ENCODE assay signal across 8 cellular contexts in the genomic region with DNA sequence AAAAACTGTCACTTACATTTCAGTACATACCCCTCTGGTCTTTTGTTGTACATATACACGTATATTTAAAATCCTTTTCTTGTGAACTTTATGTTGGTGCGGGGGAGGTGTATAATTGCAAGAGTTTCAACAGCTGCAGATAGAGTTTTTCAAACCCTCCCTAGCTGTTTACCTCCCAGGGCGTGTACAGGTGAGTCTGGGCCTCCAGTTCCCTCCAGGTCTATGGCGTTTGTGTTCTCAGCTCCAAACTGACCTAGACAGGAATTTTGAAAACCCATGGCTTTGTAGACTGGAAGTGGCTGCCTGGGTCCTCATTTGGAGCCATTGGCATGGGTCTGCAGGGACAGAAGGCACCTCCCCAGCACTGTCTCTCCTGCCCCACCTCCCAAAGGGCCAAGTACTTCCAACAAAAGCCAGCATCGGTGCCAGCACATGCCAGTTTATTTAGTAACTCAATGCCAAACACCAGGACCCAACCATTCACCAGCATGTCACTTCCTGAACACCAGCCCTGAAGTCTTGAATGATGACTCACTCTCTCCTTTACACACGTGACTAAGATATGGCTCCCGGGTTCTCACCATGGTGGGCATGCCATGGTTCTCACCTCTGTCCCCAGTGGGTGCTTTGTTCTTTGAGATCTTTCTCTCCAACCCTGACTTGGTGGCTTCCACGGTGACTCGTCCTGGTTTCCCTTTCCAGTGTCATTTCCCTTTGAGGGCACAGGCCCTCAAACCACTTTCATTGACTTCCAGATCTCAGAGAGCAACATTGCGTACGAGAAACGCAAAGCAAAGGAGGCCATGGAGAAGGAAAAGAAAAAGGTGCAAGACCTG. TPM values are rescaled to one million over a fixed set of nuclear protein-coding genes. Genes with fewer than 3 reads are reported as not detected.
DNase-seq lines count a peak whose midpoint lies in the region; ATAC-seq, FAIRE-seq and TF ChIP-seq lines count a peak whose summit lies in the region.

No MANE protein-coding gene starts in this region.

- H4K20me1 ChIP-seq in GM12878 (ENCODE audit: control insufficient read depth, insufficient read depth) = no peaks in the 10 kb centered on the region

- no peak for FAIRE-seq in GM12878 (lab: Jason Lieb, UNC)

- 0 out of 3 replicates have a peak, but pooled peaks have one; percentile 30 for ATAC-seq in GM12878
- peak; percentile 80 to 97 (median 92) for ATAC-seq in natural killer cell
- no peak for ATAC-seq in gastrocnemius medialis
- no peak for ATAC-seq in HG02763 (IDR thresholded peaks at IDR 0.05; ENCODE audit: unreplicated experiment)

- no peaks in the 10 kb centered on the region for H3K79me2 ChIP-seq in GM12878 (ENCODE audit: control insufficient read depth, insufficient read depth, low read length)

- peaks cover 31 to 51% of the 10 kb centered on the region in 2 donors for H3K4me1 Mint-ChIP-seq in natural killer cell

- TF ChIP-seq POLR2A in Peyer's patch (IDR thresholded peaks at IDR 0.05) = no peak
- no peak for TF ChIP-seq POLR2A in GM12878 (IDR thresholded peaks at IDR 0.05; ENCODE audit: low read depth, low read length)
- TF ChIP-seq POLR2A in gastrocnemius medialis (IDR thresholded peaks at IDR 0.05) = no peak

- in situ Hi-C loops in GM12878 (cut with MboI) (no loop called here), gastrocnemius medialis (cut with MboI; ENCODE audit: low sequenced_read_pairs in 4 of 4) (no loop called here)

- H3K27ac Mint-ChIP-seq in natural killer cell = peak overlapping the region; percentile 86 to 92

- TF ChIP-seq EP300 in GM12878 (IDR thresholded peaks at IDR 0.05; ENCODE audit: borderline replicate concordance in 1 of 2, control insufficient read depth in 1 of 2, low read depth in 2 of 2, low read length in 2 of 2) = no peak

- H3K4me1 ChIP-seq in Peyer's patch (peaks cover 0 to 39% (median 2%) of the 10 kb centered on the region in 4 donors), GM12878 (ENCODE audit: control insufficient read depth, insufficient read depth, low read length) (peaks cover 9% of the 10 kb centered on the region), gastrocnemius medialis (no peaks in the 10 kb centered on the region)

- CTCF ChIA-PET in GM12878 (lab: Yijun Ruan, JAX) = no interaction called here

- H3K9ac ChIP-seq in GM12878 (ENCODE audit: control insufficient read depth, insufficient read depth, low read length) = no peak overlapping the region

- H3K4me2 ChIP-seq in GM12878 (ENCODE audit: control insufficient read depth, insufficient read depth) = no peak overlapping the region

- H3K27me3 ChIP-seq in Peyer's patch = no peaks in the 10 kb centered on the region
- no peaks in the 10 kb centered on the region for H3K27me3 ChIP-seq in GM12878 (replicated peaks in 1 of 2; ENCODE audit: control insufficient read depth in 2 of 2, insufficient read depth in 2 of 2, low read length in 1 of 2)
- no peaks in the 10 kb centered on the region for H3K27me3 ChIP-seq in gastrocnemius medialis

- peaks cover 0 to 2% of the 10 kb centered on the region in 2 donors for H3K9me3 Mint-ChIP-seq in natural killer cell

- no peaks in the 10 kb centered on the region for H3K27me3 Mint-ChIP-seq in natural killer cell (ENCODE audit: low read depth in 2 of 2)

- no peak for TF ChIP-seq RAD21 in GM12878 (IDR thresholded peaks at IDR 0.05; ENCODE audit: insufficient read depth, low read depth, low read length)

- intact Hi-C loops in GM12878 (cut with micrococcal nuclease; ENCODE audit: unreplicated experiment) = no loop called here
- intact Hi-C loops in natural killer cell (cut with micrococcal nuclease) = loop anchor here (5.0 kb wide), 1 partner anchor 35 kb away; no protein-coding TSS in a partner anchor
- intact Hi-C loops in gastrocnemius medialis (cut with DNase I; ENCODE audit: low total_unique reads) = no loop called here

- 45% methylated on average over 12 of the region's 12 CpGs for WGBS in GM12878 (ENCODE audit: insufficient coverage, insufficient replicate concordance, low lambda C conversion rate, missing lambda C conversion rate)

- H3K4me3 ChIP-seq in Peyer's patch = no peak overlapping the region
- H3K4me3 ChIP-seq in GM12878 = no peak overlapping the region
- no peak overlapping the region for H3K4me3 ChIP-seq in gastrocnemius medialis

- H3K27ac ChIP-seq in Peyer's patch = peak overlapping the region in 2 of 4 donors; percentile 81
- H3K27ac ChIP-seq in GM12878 (ENCODE audit: control insufficient read depth, insufficient read depth) = no peak overlapping the region
- no peak overlapping the region for H3K27ac ChIP-seq in gastrocnemius medialis
- no peak overlapping the region for H3K27ac ChIP-seq in substantia nigra (ENCODE audit: low read depth, low read length, poor library complexity, severe bottlenecking)

- SMC1A ChIA-PET in GM12878 (lab: Charles Lee; ENCODE audit: uncharacterized antibody, unreplicated experiment) = no interaction called here

- BruUV-seq in GM12878 (replicated peaks; lab: Mats Ljungman, UMichigan) = no TSS peak

- POLR2A ChIA-PET in GM12878 (lab: Charles Lee) = no interaction called here

- peak overlapping the region; percentile 79 for H3K4me3 Mint-ChIP-seq in natural killer cell

- H3K36me3 ChIP-seq in Peyer's patch (no peaks in the 10 kb centered on the region), GM12878 (ENCODE audit: control insufficient read depth in 2 of 2, insufficient read depth in 2 of 2, low read length in 1 of 2) (no peaks in the 10 kb centered on the region), gastrocnemius medialis (no peaks in the 10 kb centered on the region)

- TF ChIP-seq CTCF in Peyer's patch (IDR thresholded peaks at IDR 0.05) (no peak), GM12878 (IDR thresholded peaks at IDR 0.05 in 2 of 3, conservative IDR thresholded peaks at IDR 0.05 in 1 of 3; ENCODE audit: control insufficient read depth in 2 of 3, extremely low read depth in 1 of 3, insufficient read depth in 1 of 3, low read depth in 3 of 3, low read length in 3 of 3) (no peak), natural killer cell (IDR thresholded peaks at IDR 0.05) (no peak), gastrocnemius medialis (IDR thresholded peaks at IDR 0.05 in 4 of 5, conservative IDR thresholded peaks at IDR 0.05 in 1 of 5) (no peak)

- RAD21 ChIA-PET in GM12878 (lab: Charles Lee; ENCODE audit: unreplicated experiment) = no interaction called here

- DNase-seq in NCI-H1436 (lab: John Stamatoyannopoulos, UW) (peak; percentile 6), NCI-H1436 treated with DMSO at 0.1 percent for 48 hours (lab: John Stamatoyannopoulos, UW) (no peak), Peyer's patch (peak in 2 of 3 donors; percentile 66 to 68), GM12878 (ENCODE audit: low read depth, low spot score) (no peak), natural killer cell (peak; percentile 51), gastrocnemius medialis (no peak), substantia nigra (lab: John Stamatoyannopoulos, UW) (no peak)

- H3K9me3 ChIP-seq in Peyer's patch (no peaks in the 10 kb centered on the region), GM12878 (replicated peaks; ENCODE audit: control insufficient read depth, insufficient read depth, low read length) (no peaks in the 10 kb centered on the region), gastrocnemius medialis (no peaks in the 10 kb centered on the region)

- 0 out of 2 replicates have a peak overlapping the region, but pooled peaks have one; percentile 12 for H2AFZ ChIP-seq in GM12878 (ENCODE audit: control insufficient read depth, low read depth, low read length)

- no peaks in the 10 kb centered on the region for H3K36me3 Mint-ChIP-seq in natural killer cell

TF ChIP-seq in GM12878, 131 proteins besides CTCF, POLR2A, EP300 and RAD21 (continues in another document):
- TF ChIP-seq SP1 (IDR thresholded peaks at IDR 0.05; ENCODE audit: low read depth, low read length) (no peak), ZNF207 (IDR thresholded peaks at IDR 0.05; ENCODE audit: borderline replicate concordance) (no peak), MEF2A (IDR thresholded peaks at IDR 0.05; ENCODE audit: insufficient read depth, low read depth, low read length) (no peak), POLR2AphosphoS2 (IDR thresholded peaks at IDR 0.05; ENCODE audit: low read depth, low read length) (no peak), HDAC6 (IDR thresholded peaks at IDR 0.05; ENCODE audit: unreplicated experiment) (no peak)
- TF ChIP-seq, protein P1, sequence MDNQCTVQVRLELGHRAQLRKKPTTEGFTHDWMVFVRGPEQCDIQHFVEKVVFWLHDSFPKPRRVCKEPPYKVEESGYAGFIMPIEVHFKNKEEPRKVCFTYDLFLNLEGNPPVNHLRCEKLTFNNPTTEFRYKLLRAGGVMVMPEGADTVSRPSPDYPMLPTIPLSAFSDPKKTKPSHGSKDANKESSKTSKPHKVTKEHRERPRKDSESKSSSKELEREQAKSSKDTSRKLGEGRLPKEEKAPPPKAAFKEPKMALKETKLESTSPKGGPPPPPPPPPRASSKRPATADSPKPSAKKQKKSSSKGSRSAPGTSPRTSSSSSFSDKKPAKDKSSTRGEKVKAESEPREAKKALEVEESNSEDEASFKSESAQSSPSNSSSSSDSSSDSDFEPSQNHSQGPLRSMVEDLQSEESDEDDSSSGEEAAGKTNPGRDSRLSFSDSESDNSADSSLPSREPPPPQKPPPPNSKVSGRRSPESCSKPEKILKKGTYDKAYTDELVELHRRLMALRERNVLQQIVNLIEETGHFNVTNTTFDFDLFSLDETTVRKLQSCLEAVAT (IDR thresholded peaks at IDR 0.05) = no peak

RNA-seq across cellular contexts. Expression of gene EFHD2, which starts 57.3 kb away (rescaled TPM):
- total RNA-seq in Peyer's patch = 100 to 1,000 TPM in 3 of 4 donors, 10 to 100 TPM in 1; 84.2 to 236 (median 196) TPM
- total RNA-seq in GM12878 (2013; cell fraction: nucleolus; rRNA removed) = 16.2 and 21.3 TPM in 2 replicates
- total RNA-seq in GM12878 (2014; rRNA removed) = 68.9 and 85.1 TPM in 2 replicates
- 25.7 and 31.5 TPM in 2 replicates for total RNA-seq in GM12878 (2014; rRNA removed; fragmentation: Illumina TruSeq; extraction: Trizol)
- total RNA-seq in GM12878 (2021) = 106 and 107 TPM in 2 replicates
- polyA plus RNA-seq in GM12878 (2011; ENCODE audit: low read depth) = 21.5 TPM
- polyA plus RNA-seq in GM12878 (2011; rRNA removed) = 27.6 and 47.2 TPM in 2 replicates
- polyA plus RNA-seq in GM12878 (2011; cell fraction: cytosol; rRNA removed) = 57.7 and 83.4 TPM in 2 replicates
- 55.8 and 67.2 TPM in 2 replicates for polyA plus RNA-seq in GM12878 (2011; cell fraction: nucleus; rRNA removed)
- polyA plus RNA-seq in GM12878 (2012) = 54.9 and 67.3 TPM in 2 replicates
- 8.7 and 31.3 TPM in 2 replicates for polyA plus RNA-seq in GM12878 (2014; fragmentation: Illumina TruSeq; extraction: Trizol)
- 1 to 10 TPM; 4.0 to 6.6 TPM for polyA plus RNA-seq in GM12878 (2014; fragmentation: Nextera tagmentation; extraction: Ambion mirVana)
- 99.2 and 126 TPM in 2 replicates for polyA plus RNA-seq in GM12878 (2014; rRNA removed)
- 100 to 1,000 TPM in 1 of 2 experiments, 10 to 100 TPM in 1; 96.3 to 114 TPM for polyA plus RNA-seq in GM12878 (2016; fragmentation: Nextera tagmentation; extraction: Ambion mirVana)
- 13.5 and 27.4 TPM in 2 replicates for polyA minus RNA-seq in GM12878 (2011; rRNA and poly(A)+ RNA removed)
- 21.4 and 25.4 TPM in 2 replicates for polyA minus RNA-seq in GM12878 (2011; cell fraction: cytosol; rRNA and poly(A)+ RNA removed)
- 6.2 and 10.5 TPM in 2 replicates for polyA minus RNA-seq in GM12878 (2011; cell fraction: nucleus; rRNA and poly(A)+ RNA removed)
- 100 to 1,000 TPM; 804 to 952 (median 855) TPM for total RNA-seq in natural killer cell
- 1 to 10 TPM; 2.9 to 8.1 (median 5.3) TPM for total RNA-seq in gastrocnemius medialis

Comparison
In these comparisons a context has a peak if more than half of its experiments do, and no peak if none do; other contexts are left out.
1. DNase-seq: peak in NCI-H1436 (single experiment), Peyer's patch (2 of 3) and natural killer cell (single experiment); none in NCI-H1436 treated with DMSO at 0.1 percent for 48 hours (single experiment), GM12878 (single experiment), gastrocnemius medialis (0 of 2) and substantia nigra (0 of 49).
2. ATAC-seq: peak in GM12878 (single experiment) and natural killer cell (3 of 3); none in gastrocnemius medialis (0 of 2) and HG02763 (single experiment).